ENCODE assay signal across 1 cellular context in the genomic region with DNA sequence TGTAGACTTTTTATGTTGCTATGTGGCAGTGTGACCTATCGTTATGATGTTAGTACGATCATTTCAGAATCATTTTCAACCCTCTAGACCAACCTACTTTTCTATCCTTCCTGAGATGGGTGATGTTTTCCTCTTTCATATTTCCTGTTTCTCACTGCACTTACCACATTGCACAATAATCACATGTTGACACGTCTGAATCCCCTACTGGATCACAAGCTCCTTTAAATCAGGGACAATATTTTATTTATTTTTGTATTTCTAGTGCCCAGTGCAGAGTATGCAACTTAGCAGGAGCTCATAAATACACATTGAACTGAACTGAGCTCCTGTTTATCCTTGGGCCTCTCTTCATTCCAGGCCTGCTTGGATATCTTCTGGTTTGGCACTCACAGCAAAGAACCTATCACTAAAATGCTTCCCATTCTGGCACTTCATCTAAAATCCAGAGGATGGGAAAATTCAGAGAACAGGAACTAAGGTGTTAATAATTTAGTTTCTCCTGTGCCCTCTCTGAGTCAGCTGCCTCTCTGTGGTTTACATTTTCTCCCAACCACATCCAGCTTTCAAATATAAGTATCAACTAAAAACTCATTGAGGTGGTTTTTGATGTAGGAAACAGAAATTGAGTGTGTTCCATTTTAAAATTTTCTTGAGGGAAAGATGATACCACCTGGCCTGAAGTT.
TF ChIP-seq lines count a peak whose summit lies in the region.

No MANE protein-coding gene starts in this region.

TF ChIP-seq in IMR-90, 13 proteins besides CTCF, POLR2A, EP300 and RAD21:
- TF ChIP-seq MXI1 (IDR thresholded peaks at IDR 0.05; ENCODE audit: borderline replicate concordance, low read depth, low read length): no peak
- TF ChIP-seq CEBPB (IDR thresholded peaks at IDR 0.05; ENCODE audit: low read depth, low read length): peak; percentile 63
